8 cellular contexts compared by ENCODE assay signal in genomic region chrX:21839334-21840198, GRCh38. TPM values are rescaled to one million over a fixed set of nuclear protein-coding genes. Genes with fewer than 3 reads are reported as not detected.
DNase-seq lines count a peak whose midpoint lies in the region; TF ChIP-seq lines count a peak whose summit lies in the region.

Gene MBTPS2 (plus strand): TSS chrX:21839617. CDS start chrX:21839735, 118 bp downstream.

- no peaks in the 10 kb centered on the region for H3K36me3 ChIP-seq in SJSA1

- peak within 1 kb of the TSS; percentile 77 for H3K4me3 ChIP-seq in SJSA1

- peak within 1 kb of the TSS; percentile 81 for H3K27ac ChIP-seq in SJSA1
- H3K27ac ChIP-seq in substantia nigra (ENCODE audit: low read depth, low read length, poor library complexity, severe bottlenecking) = peak within 1 kb of the TSS; percentile 58

- no peaks in the 10 kb centered on the region for H3K9me3 ChIP-seq in SJSA1 (replicated peaks)

- H3K4me1 ChIP-seq in SJSA1 (replicated peaks) = no peaks in the 10 kb centered on the region

- peak; percentile 37 for DNase-seq in GM04503 (ENCODE audit: low read depth)
- peak; percentile 62 for DNase-seq in HEK293T (ENCODE audit: extremely low spot score)
- peak; percentile 77 for DNase-seq in MV-4-11 (lab: John Stamatoyannopoulos, UW)
- peak; percentile 75 to 83 for DNase-seq in SJSA1 (ENCODE audit: low read depth in 1 of 2, low spot score in 2 of 2)
- peak; percentile 80 for DNase-seq in activated naive CD4-positive, alpha-beta T cell treated with Interleukin-2 at 50 U/mL for 16 hours
- DNase-seq in germinal center (ENCODE audit: low spot score) = peak; percentile 42
- peak; percentile 60 for DNase-seq in non-pigmented ciliary epithelial cell (ENCODE audit: low read depth)
- DNase-seq in substantia nigra (lab: John Stamatoyannopoulos, UW) = peak; percentile 12 to 81 (median 64)

- no peaks in the 10 kb centered on the region for H3K27me3 ChIP-seq in SJSA1 (replicated peaks)

- POLR2A ChIA-PET in HEK293T (lab: Yijun Ruan, JAX) = interaction anchor here (0.7 to 0.9 kb wide), 2 partner anchors 88 to 115 kb away, joined by 3 read pairs; no protein-coding TSS in a partner anchor

- CTCF ChIA-PET in HEK293T (lab: Yijun Ruan, JAX) = no interaction called here

TF ChIP-seq in HEK293T, 16 proteins besides CTCF, POLR2A, EP300 and RAD21:
- TF ChIP-seq SUZ12 (IDR thresholded peaks at IDR 0.05) (no peak), SP1 (IDR thresholded peaks at IDR 0.05) (no peak), HDGF (IDR thresholded peaks at IDR 0.05; ENCODE audit: borderline replicate concordance) (no peak), FOXK2 (IDR thresholded peaks at IDR 0.05) (no peak), ARNT (IDR thresholded peaks at IDR 0.05) (no peak), ZNF384 (IDR thresholded peaks at IDR 0.05) (no peak), CTBP1 (IDR thresholded peaks at IDR 0.05; ENCODE audit: borderline replicate concordance) (peak; percentile 83), FOXM1 (IDR thresholded peaks at IDR 0.05; ENCODE audit: borderline replicate concordance) (no peak), TARDBP (IDR thresholded peaks at IDR 0.05) (no peak), NFRKB (IDR thresholded peaks at IDR 0.05) (peak; percentile 70), LEF1 (IDR thresholded peaks at IDR 0.05; ENCODE audit: borderline replicate concordance) (no peak), L3MBTL2 (conservative IDR thresholded peaks at IDR 0.05) (no peak; the same call in none of the 2 replicates), PKNOX1 (IDR thresholded peaks at IDR 0.05) (no peak)

RNA-seq across cellular contexts. Expression of gene MBTPS2, which starts in this region (rescaled TPM):
- total RNA-seq in SJSA1 (2014; rRNA removed; shearing (Covaris generic)) = 7.9 and 10.1 TPM in 2 replicates

Comparison
In these comparisons a context has a peak if more than half of its experiments do, and no peak if none do; other contexts are left out.
1. Peak in every context shown above with its lines: DNase-seq, H3K4me3 ChIP-seq and H3K27ac ChIP-seq.